8 cellular contexts compared by ENCODE assay signal in genomic region chr2:30230479-30230854, GRCh38. TPM values are rescaled to one million over a fixed set of nuclear protein-coding genes. Genes with fewer than 3 reads are reported as not detected.
DNase-seq lines count a peak whose midpoint lies in the region; ATAC-seq and TF ChIP-seq lines count a peak whose summit lies in the region.

No MANE protein-coding gene starts in this region.

- intact Hi-C loops in tibial artery (cut with DNase I; ENCODE audit: low total_unique reads): loop anchor here (10.0 kb wide), 2 partner anchors 244 to 1004 kb away; partner anchors contain the start of gene EHD3

- H2AFZ ChIP-seq in Karpas-422 (ENCODE audit: low read length): peak overlapping the region; percentile 67; the same call in 1 of the 2 replicates

- no peaks in the 10 kb centered on the region for H3K27me3 ChIP-seq in Karpas-422 (ENCODE audit: low read length)
- H3K27me3 ChIP-seq in tibial artery: no peaks in the 10 kb centered on the region

- H3K4me1 ChIP-seq in Karpas-422 (ENCODE audit: low read length): peaks cover 33% of the 10 kb centered on the region
- peaks cover 6 to 47% (median 38%) of the 10 kb centered on the region in 4 donors for H3K4me1 ChIP-seq in tibial artery

- TF ChIP-seq CTCF in tibial artery (IDR thresholded peaks at IDR 0.05): no peak

- H3K9me2 ChIP-seq in Karpas-422 (replicated peaks; ENCODE audit: insufficient read depth, low read length): no peaks in the 10 kb centered on the region

- DNase-seq in AG08395 (ENCODE audit: low spot score): peak; percentile 44
- DNase-seq in Karpas-422: no peak
- peak; percentile 22 for DNase-seq in cerebellum (ENCODE audit: low spot score)
- peak; percentile 13 to 60 for DNase-seq in lung microvascular endothelial cell (ENCODE audit: low read depth in 2 of 2)
- no peak for DNase-seq in tibial artery
- no peak for DNase-seq in H4 (ENCODE audit: low spot score)

- H3K27ac ChIP-seq in Karpas-422 (ENCODE audit: low read length): no peak overlapping the region
- H3K27ac ChIP-seq in tibial artery: peak overlapping the region; percentile 93 to 94

- H3K9me3 ChIP-seq in Karpas-422 (ENCODE audit: low read length): no peaks in the 10 kb centered on the region
- no peaks in the 10 kb centered on the region for H3K9me3 ChIP-seq in tibial artery

- H3K79me2 ChIP-seq in Karpas-422 (ENCODE audit: low read length): no peaks in the 10 kb centered on the region

- 0 out of 2 replicates have a peak overlapping the region, but pooled peaks have one; percentile 58 for H3K9ac ChIP-seq in Karpas-422 (ENCODE audit: low read length)

- no peak for ATAC-seq in HG03354 (IDR thresholded peaks at IDR 0.05; ENCODE audit: poor library complexity, severe bottlenecking, unreplicated experiment)
- ATAC-seq in GM18870 (IDR thresholded peaks at IDR 0.05; ENCODE audit: unreplicated experiment): no peak

- peak overlapping the region; percentile 67; the same call in 1 of the 2 replicates for H3K4me3 ChIP-seq in Karpas-422 (ENCODE audit: low read length)
- peak overlapping the region; percentile 64 to 91 for H3K4me3 ChIP-seq in tibial artery

- H4K20me1 ChIP-seq in Karpas-422 (ENCODE audit: insufficient read depth, low read depth, low read length): no peaks in the 10 kb centered on the region

- H3K4me2 ChIP-seq in Karpas-422 (ENCODE audit: low read depth, low read length, poor library complexity, severe bottlenecking): peak overlapping the region; percentile 82

- no peaks in the 10 kb centered on the region for H3K36me3 ChIP-seq in Karpas-422 (ENCODE audit: insufficient read depth, low read length)
- H3K36me3 ChIP-seq in tibial artery: peaks cover 3 to 12% (median 4%) of the 10 kb centered on the region in 3 donors

RNA-seq across cellular contexts. Expression of gene LBH, which starts 0.9 kb away (rescaled TPM):
- total RNA-seq in Karpas-422 (2014; rRNA removed; shearing (Covaris generic); ENCODE audit: low replicate concordance): 7.1 and 17.5 TPM in 2 replicates
- 71.4 TPM for total RNA-seq in cerebellum
- 45.1 and 62.1 TPM in 2 replicates for total RNA-seq in lung microvascular endothelial cell
- total RNA-seq in H4 (2014; rRNA removed; shearing (Covaris generic)): 23.7 and 25.3 TPM in 2 replicates

Comparison
In these comparisons a context has a peak if more than half of its experiments do, and no peak if none do; other contexts are left out.
1. DNase-seq: peak in AG08395 (single experiment), cerebellum (single experiment) and lung microvascular endothelial cell (2 of 2); none in Karpas-422 (single experiment), tibial artery (0 of 2) and H4 (single experiment).